8 cellular contexts compared by ENCODE assay signal in the genomic region with DNA sequence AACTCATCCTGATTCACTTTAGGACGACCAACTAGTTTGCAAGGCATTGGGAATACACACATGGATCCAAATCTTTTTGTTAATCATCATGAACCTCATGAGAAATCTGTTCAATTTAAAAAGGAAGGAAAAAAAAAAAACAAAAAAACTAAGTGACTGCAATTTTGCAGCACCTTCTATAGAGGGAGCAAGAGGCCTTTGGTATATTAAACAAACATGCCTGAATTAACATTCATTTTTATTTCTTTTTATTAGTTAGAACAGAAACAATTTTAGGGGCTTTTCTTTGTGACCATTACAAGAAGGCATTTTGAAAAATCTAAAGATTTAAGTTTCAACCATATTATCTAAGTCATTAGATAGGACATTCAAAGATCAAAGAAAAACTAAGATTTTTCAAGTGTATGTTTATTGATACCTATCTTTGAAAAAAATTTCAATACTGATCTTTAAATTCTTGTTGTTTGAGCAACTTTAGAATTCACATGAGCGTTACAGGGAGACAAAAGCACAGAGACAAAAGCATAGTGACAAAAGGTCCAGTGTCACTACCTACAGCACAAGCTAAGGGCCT.
DNase-seq lines count a peak whose midpoint lies in the region; ATAC-seq and TF ChIP-seq lines count a peak whose summit lies in the region.

No MANE protein-coding gene starts in this region.

- 0 out of 2 replicates have a peak, but pooled peaks cover 7% of the 10 kb centered on the region for H3K36me3 ChIP-seq in PC-9 (ENCODE audit: low read depth)
- peaks cover 0 to 20% (median 6%) of the 10 kb centered on the region in 3 donors for H3K36me3 ChIP-seq in esophagus squamous epithelium
- no peaks in the 10 kb centered on the region for H3K36me3 ChIP-seq in prostate gland

- peaks cover 24% of the 10 kb centered on the region for H3K36me3 Mint-ChIP-seq in activated naive CD4-positive, alpha-beta T cell treated with anti-CD3 and anti-CD28 coated beads for 36 hours (ENCODE audit: low read depth)

- no peak for TF ChIP-seq POLR2A in esophagus squamous epithelium (IDR thresholded peaks at IDR 0.05)
- no peak for TF ChIP-seq POLR2A in prostate gland (IDR thresholded peaks at IDR 0.05)

- H3K9me3 ChIP-seq in PC-9 (ENCODE audit: insufficient read depth, low read depth) (no peaks in the 10 kb centered on the region), esophagus squamous epithelium (no peaks in the 10 kb centered on the region), prostate gland (no peaks in the 10 kb centered on the region)

- H3K4me3 Mint-ChIP-seq in activated naive CD4-positive, alpha-beta T cell treated with anti-CD3 and anti-CD28 coated beads for 36 hours = no peak overlapping the region

- no peaks in the 10 kb centered on the region for H3F3A ChIP-seq in PC-9 (ENCODE audit: insufficient read depth, low read depth)

- H3K9me2 ChIP-seq in PC-9 (ENCODE audit: insufficient read depth) = no peaks in the 10 kb centered on the region

- H3K79me2 ChIP-seq in PC-9 (ENCODE audit: low read depth) = no peaks in the 10 kb centered on the region

- no peak overlapping the region for H3K4me2 ChIP-seq in PC-9

- POLR2A ChIA-PET in PC-9 (lab: Charles Lee; ENCODE audit: unreplicated experiment) = interaction anchor here (0.6 kb wide), 1 partner anchor 12 kb away, joined by 6 read pairs; no protein-coding TSS in a partner anchor

- H3K4me1 ChIP-seq in PC-9 (replicated peaks; ENCODE audit: insufficient read depth) (no peaks in the 10 kb centered on the region), esophagus squamous epithelium (peaks cover 0 to 9% (median 0%) of the 10 kb centered on the region in 3 donors), prostate gland (replicated peaks) (no peaks in the 10 kb centered on the region)

- 21 to 34% methylated on average over 2 of the region's 2 CpGs for WGBS in esophagus squamous epithelium, 2 donors
- WGBS in prostate gland = 36% methylated on average over 2 of the region's 2 CpGs

- H3K9me3 Mint-ChIP-seq in activated naive CD4-positive, alpha-beta T cell treated with anti-CD3 and anti-CD28 coated beads for 36 hours = no peaks in the 10 kb centered on the region

- TF ChIP-seq CTCF in AG09319 (IDR thresholded peaks at IDR 0.05; ENCODE audit: low read depth, low read length) = peak; percentile 76
- peak; percentile 59 for TF ChIP-seq CTCF in GM12865 (IDR thresholded peaks at IDR 0.05; ENCODE audit: insufficient read depth, low read depth, low read length, missing control alignments)
- TF ChIP-seq CTCF in PC-9 (conservative IDR thresholded peaks at IDR 0.05) = peak; percentile 97
- TF ChIP-seq CTCF in esophagus squamous epithelium (IDR thresholded peaks at IDR 0.05) = peak in 5 of 6 experiments; percentile 37 to 82 (median 71)
- peak; percentile 32 to 54 (median 38) for TF ChIP-seq CTCF in prostate gland (IDR thresholded peaks at IDR 0.05)

- H3K27me3 ChIP-seq in PC-9 (ENCODE audit: insufficient read depth, low read depth) (no peaks in the 10 kb centered on the region), esophagus squamous epithelium (no peaks in the 10 kb centered on the region), prostate gland (replicated peaks; ENCODE audit: insufficient read depth) (no peaks in the 10 kb centered on the region)

- no peaks in the 10 kb centered on the region for H4K20me1 ChIP-seq in PC-9 (ENCODE audit: insufficient read depth)

- H3K4me1 Mint-ChIP-seq in activated naive CD4-positive, alpha-beta T cell treated with anti-CD3 and anti-CD28 coated beads for 36 hours (ENCODE audit: low read depth) = peaks cover 26% of the 10 kb centered on the region

- no peak for ATAC-seq in HG02798 (IDR thresholded peaks at IDR 0.05; ENCODE audit: poor library complexity, unreplicated experiment)

- BruUV-seq in PC-9 (replicated peaks; lab: Mats Ljungman, UMichigan) = no TSS peak

- no peak overlapping the region for H3K27ac Mint-ChIP-seq in activated naive CD4-positive, alpha-beta T cell treated with anti-CD3 and anti-CD28 coated beads for 36 hours

- DNase-seq in AG09319 (ENCODE audit: extremely low read depth, low read depth) = no peak
- peak; percentile 19 for DNase-seq in GM12865 (ENCODE audit: low read depth)
- DNase-seq in PC-9 = peak in 1 of 2 experiments; percentile 62
- DNase-seq in esophagus squamous epithelium (lab: John Stamatoyannopoulos, UW) = no peak
- no peak for DNase-seq in prostate gland (ENCODE audit: low spot score)
- no peak for DNase-seq in NK-92 treated with Interleukin-12 subunit alpha and Interleukin-12 subunit beta, amount 100 ng/mL, for 24 hours (lab: John Stamatoyannopoulos, UW)
- no peak for DNase-seq in activated naive CD4-positive, alpha-beta T cell treated with anti-CD3 and anti-CD28 coated beads for 36 hours

- no peak overlapping the region for H2AFZ ChIP-seq in PC-9

- no peaks in the 10 kb centered on the region for H3K27me3 Mint-ChIP-seq in activated naive CD4-positive, alpha-beta T cell treated with anti-CD3 and anti-CD28 coated beads for 36 hours (ENCODE audit: low read depth)

- H3K27ac ChIP-seq in PC-9 (no peak overlapping the region), esophagus squamous epithelium (no peak overlapping the region), prostate gland (no peak overlapping the region)

- H3K4me3 ChIP-seq in GM12865 (ENCODE audit: low read depth, low read length) (no peak overlapping the region), PC-9 (no peak overlapping the region), esophagus squamous epithelium (no peak overlapping the region), prostate gland (no peak overlapping the region)

- intact Hi-C loops in PC-9 (cut with micrococcal nuclease; ENCODE audit: unreplicated experiment) (loop anchor here (1.0 to 5.0 kb wide), 4 partner anchors 521 to 1378 kb away; no protein-coding TSS in a partner anchor), esophagus squamous epithelium (cut with DNase I) (no loop called here), prostate gland (cut with DNase I) (loop anchor here (5.0 to 10.0 kb wide), 2 partner anchors 926 to 1378 kb away; no protein-coding TSS in a partner anchor)
- intact Hi-C loops in activated naive CD4-positive, alpha-beta T cell treated with anti-CD3 and anti-CD28 coated beads for 36 hours (cut with micrococcal nuclease) = loop anchor here (1.0 to 5.0 kb wide), 4 partner anchors 182 to 923 kb away; a partner anchor contains a TSS

- CTCF ChIA-PET in PC-9 (lab: Charles Lee) = no interaction called here
- CTCF ChIA-PET in activated naive CD4-positive, alpha-beta T cell treated with anti-CD3 and anti-CD28 coated beads for 36 hours (lab: Charles Lee) = interaction anchor here (0.6 to 1.4 kb wide), 4 partner anchors 10 to 323 kb away, joined by 3 read pairs; no protein-coding TSS in a partner anchor

Comparison
In these comparisons a context has a peak if more than half of its experiments do, and no peak if none do; other contexts are left out.
1. CTCF ChIP-seq: peak in every context shown above with its lines; median percentile 97 in PC-9; 76 in AG09319; 71 in esophagus squamous epithelium; 59 in GM12865; 38 in prostate gland.